In genomic region chr1:27603320-27603961, GRCh38 we compare ENCODE assay signal across 8 cellular contexts. TPM values are rescaled to one million over a fixed set of nuclear protein-coding genes. Genes with fewer than 3 reads are reported as not detected.
DNase-seq lines count a peak whose midpoint lies in the region; ATAC-seq and TF ChIP-seq lines count a peak whose summit lies in the region.

No MANE protein-coding gene starts in this region.

- H2AFZ ChIP-seq in osteoblast (ENCODE audit: low read length), result peak overlapping the region; percentile 71

- TF ChIP-seq CTCF in GM10248 (IDR thresholded peaks at IDR 0.05; ENCODE audit: control extremely low read depth, extremely low read depth, low read depth, missing control alignments), result no peak
- TF ChIP-seq CTCF in LNCaP clone FGC (IDR thresholded peaks at IDR 0.05; ENCODE audit: control insufficient read depth, extremely low read depth, insufficient read depth), result no peak
- no peak for TF ChIP-seq CTCF in foreskin fibroblast (IDR thresholded peaks at IDR 0.05; ENCODE audit: low read depth, low read length)
- TF ChIP-seq CTCF in osteoblast (IDR thresholded peaks at IDR 0.05; ENCODE audit: extremely low read depth, low read depth, low read length), result no peak

- H3K4me3 ChIP-seq in LNCaP clone FGC (ENCODE audit: low read depth, low read length) (peak overlapping the region; percentile 80), foreskin fibroblast (ENCODE audit: low read depth in 1 of 2, low read length in 2 of 2) (peak overlapping the region; percentile 88 to 95), osteoblast (ENCODE audit: insufficient read depth, low read length) (peak overlapping the region; percentile 87)

- DNase-seq in GM10248 (ENCODE audit: extremely low spot score) (peak; percentile 62), LNCaP clone FGC (ENCODE audit: low read depth) (no peak), foreskin fibroblast (no peak), osteoblast (ENCODE audit: insufficient read length, low spot score, missing footprints) (peak; percentile 96), GM19240 (ENCODE audit: insufficient read length, low spot score) (no peak), cortex of kidney (lab: John Stamatoyannopoulos, UW) (no peak)
- DNase-seq in activated T-cell treated with anti-CD3 and anti-CD28 coated beads, Interleukin-2, amount 50 U/mL, for 24 hours, result peak; percentile 59

- POLR2A ChIA-PET in GM10248 (lab: Yijun Ruan, JAX), result interaction anchor here (0.5 to 0.7 kb wide), 2 partner anchors 59 to 122 kb away, joined by 3 to 4 read pairs; no protein-coding TSS in a partner anchor

- CTCF ChIA-PET in GM10248 (lab: Yijun Ruan, JAX), result interaction anchor here (0.7 to 9.9 kb wide), 17 partner anchors 13 to 509 kb away, joined by 3 to 154 read pairs (median 4); no protein-coding TSS in a partner anchor

- peak overlapping the region; percentile 33 for H3K27ac ChIP-seq in osteoblast (ENCODE audit: low read depth, low read length)

- H3K4me2 ChIP-seq in osteoblast (ENCODE audit: insufficient read depth, low read length), result peak overlapping the region; percentile 92

- H3K27ac Mint-ChIP-seq in activated T-cell treated with anti-CD3 and anti-CD28 coated beads, Interleukin-2, amount 50 U/mL, for 24 hours, result peak overlapping the region; percentile 88

- no peaks in the 10 kb centered on the region for H3K9me3 ChIP-seq in osteoblast (ENCODE audit: low read depth, low read length)

- H3K36me3 Mint-ChIP-seq in activated T-cell treated with anti-CD3 and anti-CD28 coated beads, Interleukin-2, amount 50 U/mL, for 24 hours (ENCODE audit: low read depth), result peaks cover 2% of the 10 kb centered on the region

- H3K4me1 ChIP-seq in osteoblast (ENCODE audit: insufficient read depth, low read length), result peaks cover 34% of the 10 kb centered on the region

- H3K9me3 Mint-ChIP-seq in activated T-cell treated with anti-CD3 and anti-CD28 coated beads, Interleukin-2, amount 50 U/mL, for 24 hours, result no peaks in the 10 kb centered on the region

- peak overlapping the region; percentile 89 for H3K4me3 Mint-ChIP-seq in activated T-cell treated with anti-CD3 and anti-CD28 coated beads, Interleukin-2, amount 50 U/mL, for 24 hours

- H3K79me2 ChIP-seq in osteoblast (ENCODE audit: insufficient read depth, low read length), result peaks cover 52% of the 10 kb centered on the region

- no peaks in the 10 kb centered on the region for H3K27me3 ChIP-seq in osteoblast (ENCODE audit: insufficient read depth, low read length)

- no peaks in the 10 kb centered on the region for H3K27me3 Mint-ChIP-seq in activated T-cell treated with anti-CD3 and anti-CD28 coated beads, Interleukin-2, amount 50 U/mL, for 24 hours

- peaks cover 48% of the 10 kb centered on the region for H3K4me1 Mint-ChIP-seq in activated T-cell treated with anti-CD3 and anti-CD28 coated beads, Interleukin-2, amount 50 U/mL, for 24 hours (ENCODE audit: low read depth)

- no peak for ATAC-seq in GM21390 (IDR thresholded peaks at IDR 0.05; ENCODE audit: unreplicated experiment)

- peaks cover 40% of the 10 kb centered on the region for H4K20me1 ChIP-seq in osteoblast (ENCODE audit: insufficient read depth, low read length)

- no peaks in the 10 kb centered on the region for H3K36me3 ChIP-seq in osteoblast (ENCODE audit: insufficient read depth, low read length)

RNA-seq across cellular contexts. Expression of gene AHDC1, which starts 0.5 kb away (rescaled TPM):
- total RNA-seq in osteoblast, result 11.2 and 13.3 TPM in 2 replicates

RNA-seq across cellular contexts. Expression of gene FGR, which starts 31.5 kb away (rescaled TPM):
- 0.29 and 0.36 TPM in 2 replicates for total RNA-seq in osteoblast

Comparison
In these comparisons a context has a peak if more than half of its experiments do, and no peak if none do; other contexts are left out.
1. DNase-seq: peak in GM10248 (single experiment), activated T-cell treated with anti-CD3 and anti-CD28 coated beads, Interleukin-2, amount 50 U/mL, for 24 hours (single experiment) and osteoblast (single experiment); none in LNCaP clone FGC (single experiment), foreskin fibroblast (0 of 2), GM19240 (single experiment) and cortex of kidney (single experiment).
2. Peak in every context shown above with its lines, with median percentiles within 50 percentile points of each other: H3K4me3 ChIP-seq.